Comparison of ENCODE assay signal across 1 cellular context in genomic region chr6:34391711-34392496, GRCh38.
TF ChIP-seq lines count a peak whose summit lies in the region.

No MANE protein-coding gene starts in this region.

TF ChIP-seq in H1, 55 proteins besides CTCF, POLR2A, EP300 and RAD21:
- TF ChIP-seq TEAD4 (IDR thresholded peaks at IDR 0.05; ENCODE audit: low read depth, low read length), result no peak
- no peak for TF ChIP-seq TCF12 (IDR thresholded peaks at IDR 0.05; ENCODE audit: low read depth, low read length)
- TF ChIP-seq CBX5 (IDR thresholded peaks at IDR 0.05; ENCODE audit: low read depth, low read length), result no peak
- TF ChIP-seq HDAC2 (IDR thresholded peaks at IDR 0.05; ENCODE audit: borderline replicate concordance in 1 of 2, low read depth in 2 of 2, low read length in 2 of 2), result peak in 1 of 2 experiments; percentile 76; a peak in 1 of 4 replicates
- peak; percentile 15; the same call in 1 of the 2 replicates for TF ChIP-seq TAF1 (IDR thresholded peaks at IDR 0.05; ENCODE audit: low read depth, low read length)
- TF ChIP-seq USF2 (IDR thresholded peaks at IDR 0.05; ENCODE audit: low read length), result no peak
- peak; percentile 93 for TF ChIP-seq E2F6 (IDR thresholded peaks at IDR 0.05)
- TF ChIP-seq NRF1 (IDR thresholded peaks at IDR 0.05; ENCODE audit: low read depth, low read length), result no peak
- TF ChIP-seq SP1 (IDR thresholded peaks at IDR 0.05; ENCODE audit: low read depth, low read length), result no peak
- TF ChIP-seq YY1 (IDR thresholded peaks at IDR 0.05; ENCODE audit: low read depth, low read length), result no peak
- TF ChIP-seq BCL11A (IDR thresholded peaks at IDR 0.05; ENCODE audit: low read depth in 2 of 2, low read length in 2 of 2), result no peak
- TF ChIP-seq MAX (IDR thresholded peaks at IDR 0.05), result peak; percentile 98
- no peak for TF ChIP-seq SP4 (IDR thresholded peaks at IDR 0.05; ENCODE audit: low read length)
- no peak for TF ChIP-seq RNF2 (IDR thresholded peaks at IDR 0.05; ENCODE audit: borderline replicate concordance, low read depth, low read length, missing control alignments, poor library complexity, severe bottlenecking)
- peak; percentile 56 for TF ChIP-seq KDM4A (IDR thresholded peaks at IDR 0.05; ENCODE audit: low read depth, low read length, severe bottlenecking)
- no peak for TF ChIP-seq PHF8 (conservative IDR thresholded peaks at IDR 0.05; ENCODE audit: low read depth, low read length)
- TF ChIP-seq CHD2 (IDR thresholded peaks at IDR 0.05; ENCODE audit: low read length), result no peak
- no peak for TF ChIP-seq RXRA (IDR thresholded peaks at IDR 0.05; ENCODE audit: insufficient read depth, low read depth, low read length)
- peak; percentile 84 for TF ChIP-seq ASH2L (IDR thresholded peaks at IDR 0.05; ENCODE audit: low read length)
- no peak for TF ChIP-seq GABPA (IDR thresholded peaks at IDR 0.05; ENCODE audit: borderline replicate concordance, insufficient read depth, low read length)
- TF ChIP-seq EZH2 (IDR thresholded peaks at IDR 0.05; ENCODE audit: low read depth, low read length, severe bottlenecking), result no peak
- TF ChIP-seq GTF2F1 (IDR thresholded peaks at IDR 0.05; ENCODE audit: borderline replicate concordance, low read depth, low read length), result no peak
- peak; percentile 50 for TF ChIP-seq SAP30 (IDR thresholded peaks at IDR 0.05; ENCODE audit: insufficient read depth, insufficient replicate concordance, low read length)
- no peak for TF ChIP-seq POU5F1 (IDR thresholded peaks at IDR 0.05; ENCODE audit: low read depth, low read length)
- no peak for TF ChIP-seq CEBPB (IDR thresholded peaks at IDR 0.05; ENCODE audit: low read depth, low read length)
- TF ChIP-seq CREB1 (IDR thresholded peaks at IDR 0.05), result no peak
- no peak for TF ChIP-seq KDM1A (IDR thresholded peaks at IDR 0.05; ENCODE audit: borderline replicate concordance, low read length)
- TF ChIP-seq TBP (IDR thresholded peaks at IDR 0.05; ENCODE audit: low read depth, low read length), result 0 out of 2 replicates have a peak, but pooled peaks have one; percentile 23
- TF ChIP-seq CTBP2 (IDR thresholded peaks at IDR 0.05; ENCODE audit: borderline replicate concordance, insufficient read depth, insufficient read length, low read length), result no peak
- TF ChIP-seq SIN3A (conservative IDR thresholded peaks at IDR 0.05 in 1 of 2, IDR thresholded peaks at IDR 0.05 in 1 of 2; ENCODE audit: low read depth in 1 of 2, low read length in 2 of 2), result peak; percentile 92; a peak in 3 of 4 replicates
TF ChIP-seq in H1: peak in this region for 9.
